ENCODE assay signal across 8 cellular contexts in the genomic region with DNA sequence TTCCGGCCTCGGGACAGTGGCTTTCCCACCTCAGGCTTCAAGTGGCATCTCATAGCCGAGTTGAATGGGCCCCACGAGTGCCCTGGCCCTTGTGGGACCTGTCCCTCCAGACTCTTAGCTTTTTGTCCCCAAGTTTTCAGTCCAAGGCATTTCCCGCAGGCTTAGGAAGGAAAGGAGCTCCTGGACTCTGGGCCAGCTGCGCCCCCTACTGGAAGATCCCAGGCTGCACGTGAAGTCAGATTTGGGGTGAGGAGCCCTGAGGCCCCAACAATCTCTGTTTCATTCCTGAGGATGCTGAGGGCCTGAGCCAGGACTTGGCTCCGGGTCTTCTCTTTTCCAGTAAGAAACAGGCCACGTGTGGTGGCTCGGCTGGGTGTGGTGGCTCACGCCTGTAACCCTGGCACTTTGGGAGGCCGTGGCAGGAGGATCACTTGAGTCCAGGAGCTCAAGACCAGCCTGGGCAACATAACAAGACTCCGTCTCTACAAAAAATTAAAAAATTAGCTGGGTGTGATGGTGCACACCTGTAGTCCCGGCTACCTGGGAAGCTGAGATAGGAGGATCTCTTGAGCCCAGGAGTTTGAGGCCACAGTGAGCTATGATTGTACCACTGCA.
DNase-seq lines count a peak whose midpoint lies in the region; ATAC-seq, FAIRE-seq and TF ChIP-seq lines count a peak whose summit lies in the region.

No MANE protein-coding gene starts in this region.

- H3K4me3 ChIP-seq in HL-60 (replicated peaks; ENCODE audit: insufficient read depth, low read length) (no peak overlapping the region), GM12878 (no peak overlapping the region), iPS DF 6.9 (ENCODE audit: low read length) (no peak overlapping the region)

- no TSS peak for BruUV-seq in GM12878 (replicated peaks; lab: Mats Ljungman, UMichigan)

- TF ChIP-seq RAD21 in GM12878 (IDR thresholded peaks at IDR 0.05; ENCODE audit: insufficient read depth, low read depth, low read length): peak; percentile 83

- H4K20me1 ChIP-seq in GM12878 (ENCODE audit: control insufficient read depth, insufficient read depth): no peaks in the 10 kb centered on the region

- SMC1A ChIA-PET in GM12878 (lab: Charles Lee; ENCODE audit: uncharacterized antibody, unreplicated experiment): interaction anchor here (0.6 to 5.9 kb wide), 19 partner anchors 19 to 155 kb away, joined by 3 to 88 read pairs (median 3); no protein-coding TSS in a partner anchor

- TF ChIP-seq EP300 in GM12878 (IDR thresholded peaks at IDR 0.05; ENCODE audit: borderline replicate concordance in 1 of 2, control insufficient read depth in 1 of 2, low read depth in 2 of 2, low read length in 2 of 2): no peak

- H3K9ac ChIP-seq in GM12878 (ENCODE audit: control insufficient read depth, insufficient read depth, low read length): no peak overlapping the region

- CTCF ChIA-PET in GM12878 (lab: Yijun Ruan, JAX): interaction anchor here (0.6 to 9.7 kb wide), 32 partner anchors 11 to 1317 kb away, joined by 3 to 255 read pairs (median 6); no protein-coding TSS in a partner anchor

- FAIRE-seq in RCC 7860 (lab: Jason Lieb, UNC) (no peak), GM12878 (lab: Jason Lieb, UNC) (peak; percentile 78)

- H3K36me3 ChIP-seq in GM12878 (ENCODE audit: control insufficient read depth in 2 of 2, insufficient read depth in 2 of 2, low read length in 1 of 2) (no peaks in the 10 kb centered on the region), iPS DF 6.9 (ENCODE audit: control insufficient read depth, insufficient read depth, low read length) (peaks cover 6% of the 10 kb centered on the region)

- intact Hi-C loops in GM12878 (cut with micrococcal nuclease; ENCODE audit: unreplicated experiment): loop anchor here (1.0 to 2.0 kb wide), 2 partner anchors 105 to 112 kb away; no protein-coding TSS in a partner anchor

- H3K27ac ChIP-seq in HL-60 (replicated peaks) (no peak overlapping the region), GM12878 (ENCODE audit: control insufficient read depth, insufficient read depth) (no peak overlapping the region), iPS DF 6.9 (ENCODE audit: low read length) (no peak overlapping the region)

- ATAC-seq in GM12878: peak; percentile 81
- ATAC-seq in HG03520 (IDR thresholded peaks at IDR 0.05; ENCODE audit: unreplicated experiment): no peak
- ATAC-seq in HG03135 (IDR thresholded peaks at IDR 0.05; ENCODE audit: unreplicated experiment): no peak

- POLR2A ChIA-PET in GM12878 (lab: Charles Lee): interaction anchor here (1.3 kb wide), 1 partner anchor 104 kb away, joined by 5 read pairs; no protein-coding TSS in a partner anchor

- no peaks in the 10 kb centered on the region for H3K79me2 ChIP-seq in GM12878 (ENCODE audit: control insufficient read depth, insufficient read depth, low read length)

- in situ Hi-C loops in GM12878 (cut with MboI): loop anchor here (10.0 kb wide), 1 partner anchor 102 kb away; no protein-coding TSS in a partner anchor

- H3K4me1 ChIP-seq in GM12878 (ENCODE audit: control insufficient read depth, insufficient read depth, low read length): no peaks in the 10 kb centered on the region
- H3K4me1 ChIP-seq in iPS DF 6.9 (ENCODE audit: control insufficient read depth, insufficient read depth, low read length): 0 out of 2 replicates have a peak, but pooled peaks cover 2% of the 10 kb centered on the region

- TF ChIP-seq POLR2A in GM12878 (IDR thresholded peaks at IDR 0.05; ENCODE audit: low read depth, low read length): no peak

- TF ChIP-seq CTCF in HL-60 (IDR thresholded peaks at IDR 0.05; ENCODE audit: insufficient read depth, low read length): peak; percentile 86
- TF ChIP-seq CTCF in GM12878 (IDR thresholded peaks at IDR 0.05 in 2 of 3, conservative IDR thresholded peaks at IDR 0.05 in 1 of 3; ENCODE audit: control insufficient read depth in 2 of 3, extremely low read depth in 1 of 3, insufficient read depth in 1 of 3, low read depth in 3 of 3, low read length in 3 of 3): peak; percentile 80 to 92 (median 91); a peak in 5 of 6 replicates

- WGBS in GM12878 (ENCODE audit: insufficient coverage, insufficient replicate concordance, low lambda C conversion rate, missing lambda C conversion rate): 7% methylated on average over 14 of the region's 14 CpGs
- WGBS in iPS DF 6.9 (ENCODE audit: insufficient coverage, insufficient read length): no CpG with 5 or more reads among the region's 14 CpGs

- DNase-seq in DMS114 treated with DMSO at 0.1 percent for 48 hours (lab: John Stamatoyannopoulos, UW; ENCODE audit: unreplicated experiment) (peak; percentile 36), HL-60 (ENCODE audit: low read depth in 1 of 2, low spot score in 1 of 2) (peak in 1 of 2 experiments; percentile 67), RCC 7860 (ENCODE audit: low spot score) (peak; percentile 39), GM12878 (ENCODE audit: low read depth, low spot score) (no peak), iPS DF 6.9 (ENCODE audit: low read depth, low spot score) (peak; percentile 67)
- peak; percentile 2 to 48 for DNase-seq in stimulated activated CD4-positive, alpha-beta T cell treated with anti-CD3 and anti-CD28 coated beads, Interleukin-12 subunit alpha, Interleukin-12 subunit beta, amount 100 ng/mL, for 24 hours (ENCODE audit: low read depth in 2 of 2)

- H3K4me2 ChIP-seq in GM12878 (ENCODE audit: control insufficient read depth, insufficient read depth): no peak overlapping the region

- H3K27me3 ChIP-seq in HL-60 (ENCODE audit: insufficient read depth, poor library complexity, severe bottlenecking): no peaks in the 10 kb centered on the region
- no peaks in the 10 kb centered on the region; a peak in 2 of 4 replicates for H3K27me3 ChIP-seq in GM12878 (replicated peaks in 1 of 2; ENCODE audit: control insufficient read depth in 2 of 2, insufficient read depth in 2 of 2, low read length in 1 of 2)
- H3K27me3 ChIP-seq in iPS DF 6.9 (ENCODE audit: control insufficient read depth, insufficient read depth, low read length): no peaks in the 10 kb centered on the region

- RAD21 ChIA-PET in GM12878 (lab: Charles Lee; ENCODE audit: unreplicated experiment): interaction anchor here (0.6 to 3.9 kb wide), 17 partner anchors 9 to 113 kb away, joined by 3 to 118 read pairs (median 5); no protein-coding TSS in a partner anchor

- H2AFZ ChIP-seq in GM12878 (ENCODE audit: control insufficient read depth, low read depth, low read length): no peak overlapping the region

- H3K9me3 ChIP-seq in GM12878 (replicated peaks; ENCODE audit: control insufficient read depth, insufficient read depth, low read length) (no peaks in the 10 kb centered on the region), iPS DF 6.9 (ENCODE audit: control insufficient read depth, insufficient read depth, low read length) (no peaks in the 10 kb centered on the region)

TF ChIP-seq in GM12878, 131 proteins besides CTCF, POLR2A, EP300 and RAD21 (continues in another document):
- no peak for TF ChIP-seq REST (IDR thresholded peaks at IDR 0.05; ENCODE audit: low read depth, low read length)
- TF ChIP-seq MAX (IDR thresholded peaks at IDR 0.05; ENCODE audit: low read depth, low read length): 0 out of 2 replicates have a peak, but pooled peaks have one; percentile 40
- TF ChIP-seq IRF5 (IDR thresholded peaks at IDR 0.05; ENCODE audit: borderline replicate concordance): no peak
- no peak for TF ChIP-seq PKNOX1 (IDR thresholded peaks at IDR 0.05)
